ENCODE assay signal across 8 cellular contexts in genomic region chr20:49245921-49246740, GRCh38. TPM values are rescaled to one million over a fixed set of nuclear protein-coding genes. Genes with fewer than 3 reads are reported as not detected.
DNase-seq lines count a peak whose midpoint lies in the region; ATAC-seq and TF ChIP-seq lines count a peak whose summit lies in the region.

No MANE protein-coding gene starts in this region.

- in situ Hi-C loops in KBM-7 (cut with MboI; ENCODE audit: low pct_unique_long_range_greater_than_20kb, low sequenced_read_pairs): no loop called here

- H3K36me3 Mint-ChIP-seq in activated CD8-positive, alpha-beta memory T cell treated with anti-CD3 and anti-CD28 coated beads, Interleukin-2, amount 10 ng/mL, durations not matched to agents 7 days and 5 days: peaks cover 40% of the 10 kb centered on the region
- H3K36me3 Mint-ChIP-seq in endodermal cell (ENCODE audit: low read depth): peaks cover 59% of the 10 kb centered on the region

- no peaks in the 10 kb centered on the region for H3K4me1 ChIP-seq in endodermal cell (ENCODE audit: control insufficient read depth, insufficient read depth, low read length)

- H3K4me3 Mint-ChIP-seq in activated CD8-positive, alpha-beta memory T cell treated with anti-CD3 and anti-CD28 coated beads, Interleukin-2, amount 10 ng/mL, durations not matched to agents 7 days and 5 days: no peak overlapping the region
- no peak overlapping the region for H3K4me3 Mint-ChIP-seq in endodermal cell

- peak overlapping the region; percentile 19 for H3K27ac ChIP-seq in endodermal cell (ENCODE audit: low read depth, low read length)

- H3K27ac Mint-ChIP-seq in activated CD8-positive, alpha-beta memory T cell treated with anti-CD3 and anti-CD28 coated beads, Interleukin-2, amount 10 ng/mL, durations not matched to agents 7 days and 5 days: peak overlapping the region; percentile 40
- peak overlapping the region; percentile 82 for H3K27ac Mint-ChIP-seq in endodermal cell

- CTCF ChIA-PET in activated CD8-positive, alpha-beta memory T cell treated with anti-CD3 and anti-CD28 coated beads, Interleukin-2, amount 10 ng/mL, durations not matched to agents 7 days and 5 days (lab: Charles Lee): interaction anchor here (0.6 to 2.6 kb wide), 16 partner anchors 8 to 113 kb away, joined by 3 to 13 read pairs (median 4); no protein-coding TSS in a partner anchor

- peak; percentile 84 for TF ChIP-seq CTCF in endodermal cell (conservative IDR thresholded peaks at IDR 0.05)

- WGBS in endodermal cell (ENCODE audit: insufficient coverage in 1 of 2, insufficient read length in 1 of 2), 2 experiments: 80 to 81% methylated on average over 3 of the region's 3 CpGs

- ATAC-seq in activated CD8-positive, alpha-beta memory T cell treated with anti-CD3 and anti-CD28 coated beads, Interleukin-2, amount 10 ng/mL, durations not matched to agents 7 days and 5 days: peak; percentile 63
- ATAC-seq in SK-N-SH treated with all-trans-retinoic acid at 6 μM for 48 hours (peak; percentile 90), GM21528 (IDR thresholded peaks at IDR 0.05; ENCODE audit: low FRiP score, unreplicated experiment) (no peak)

- no peak overlapping the region for H3K4me3 ChIP-seq in endodermal cell (ENCODE audit: low read length)

- no peaks in the 10 kb centered on the region for H3K27me3 Mint-ChIP-seq in activated CD8-positive, alpha-beta memory T cell treated with anti-CD3 and anti-CD28 coated beads, Interleukin-2, amount 10 ng/mL, durations not matched to agents 7 days and 5 days
- H3K27me3 Mint-ChIP-seq in endodermal cell (ENCODE audit: insufficient read depth): no peaks in the 10 kb centered on the region

- H3K9me3 Mint-ChIP-seq in activated CD8-positive, alpha-beta memory T cell treated with anti-CD3 and anti-CD28 coated beads, Interleukin-2, amount 10 ng/mL, durations not matched to agents 7 days and 5 days (ENCODE audit: low read depth): no peaks in the 10 kb centered on the region
- H3K9me3 Mint-ChIP-seq in endodermal cell: no peaks in the 10 kb centered on the region

- no peak overlapping the region for H3K9ac ChIP-seq in endodermal cell (ENCODE audit: extremely low read depth, low read length, poor library complexity, severe bottlenecking)

- no peaks in the 10 kb centered on the region for H3K27me3 ChIP-seq in endodermal cell (ENCODE audit: control insufficient read depth, insufficient read depth, low read length, poor library complexity, severe bottlenecking)

- DNase-seq in activated CD8-positive, alpha-beta memory T cell treated with anti-CD3 and anti-CD28 coated beads, Interleukin-2, amount 10 ng/mL, durations not matched to agents 7 days and 5 days: no peak
- no peak for DNase-seq in activated CD8-positive, alpha-beta memory T cell treated with anti-CD3 and anti-CD28 coated beads, Interleukin-2, amount 50 U/mL, for 48 hours
- DNase-seq in KBM-7 (peak; percentile 65), endodermal cell (peak; percentile 72), midbrain (lab: John Stamatoyannopoulos, UW) (peak; percentile 67), DMS79 (lab: John Stamatoyannopoulos, UW) (no peak)

- H3K9me3 ChIP-seq in endodermal cell (ENCODE audit: control insufficient read depth, low read length): no peaks in the 10 kb centered on the region

- H3K4me1 Mint-ChIP-seq in activated CD8-positive, alpha-beta memory T cell treated with anti-CD3 and anti-CD28 coated beads, Interleukin-2, amount 10 ng/mL, durations not matched to agents 7 days and 5 days: peaks cover 2% of the 10 kb centered on the region
- H3K4me1 Mint-ChIP-seq in endodermal cell: no peaks in the 10 kb centered on the region

- H3K36me3 ChIP-seq in endodermal cell (ENCODE audit: control insufficient read depth, insufficient read depth, low read length): peaks cover 96% of the 10 kb centered on the region

TF ChIP-seq in SK-N-SH treated with all-trans-retinoic acid at 6 μM for 48 hours, 23 proteins besides CTCF, POLR2A, EP300 and RAD21:
- TF ChIP-seq ESRRG (CRISPR knock-in tag; IDR thresholded peaks at IDR 0.05) (no peak), ZFP30 (CRISPR knock-in tag; IDR thresholded peaks at IDR 0.05) (no peak), ZNF8 (CRISPR knock-in tag; IDR thresholded peaks at IDR 0.05) (no peak), ZNF70 (CRISPR knock-in tag; IDR thresholded peaks at IDR 0.05) (no peak), ZFP3 (CRISPR knock-in tag; IDR thresholded peaks at IDR 0.05) (no peak), GLIS3 (CRISPR knock-in tag; IDR thresholded peaks at IDR 0.05) (no peak)
- TF ChIP-seq, protein P1, sequence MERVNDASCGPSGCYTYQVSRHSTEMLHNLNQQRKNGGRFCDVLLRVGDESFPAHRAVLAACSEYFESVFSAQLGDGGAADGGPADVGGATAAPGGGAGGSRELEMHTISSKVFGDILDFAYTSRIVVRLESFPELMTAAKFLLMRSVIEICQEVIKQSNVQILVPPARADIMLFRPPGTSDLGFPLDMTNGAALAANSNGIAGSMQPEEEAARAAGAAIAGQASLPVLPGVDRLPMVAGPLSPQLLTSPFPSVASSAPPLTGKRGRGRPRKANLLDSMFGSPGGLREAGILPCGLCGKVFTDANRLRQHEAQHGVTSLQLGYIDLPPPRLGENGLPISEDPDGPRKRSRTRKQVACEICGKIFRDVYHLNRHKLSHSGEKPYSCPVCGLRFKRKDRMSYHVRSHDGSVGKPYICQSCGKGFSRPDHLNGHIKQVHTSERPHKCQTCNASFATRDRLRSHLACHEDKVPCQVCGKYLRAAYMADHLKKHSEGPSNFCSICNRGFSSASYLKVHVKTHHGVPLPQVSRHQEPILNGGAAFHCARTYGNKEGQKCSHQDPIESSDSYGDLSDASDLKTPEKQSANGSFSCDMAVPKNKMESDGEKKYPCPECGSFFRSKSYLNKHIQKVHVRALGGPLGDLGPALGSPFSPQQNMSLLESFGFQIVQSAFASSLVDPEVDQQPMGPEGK (CRISPR knock-in tag; IDR thresholded peaks at IDR 0.05; ENCODE audit: borderline replicate concordance): no peak
TF ChIP-seq in SK-N-SH treated with all-trans-retinoic acid at 6 μM for 48 hours: peak in this region for 0.

RNA-seq across cellular contexts. Expression of gene DDX27, which starts 26.9 kb away (rescaled TPM):
- total RNA-seq in activated CD8-positive, alpha-beta memory T cell treated with anti-CD3 and anti-CD28 coated beads, Interleukin-2, amount 10 ng/mL, durations not matched to agents 7 days and 5 days: 10 to 100 TPM; 40.5 to 52.7 TPM
- 10 to 100 TPM; 40.4 to 45.2 TPM for total RNA-seq in endodermal cell
- 36.8 TPM for polyA plus RNA-seq in endodermal cell (2013, experiment 1 of 2)
- polyA plus RNA-seq in endodermal cell (2013, experiment 2 of 2): 31.5 TPM

RNA-seq across cellular contexts. Expression of gene ZNFX1, which starts 31.7 kb away (rescaled TPM):
- 10 to 100 TPM; 69.2 to 88.6 TPM for total RNA-seq in activated CD8-positive, alpha-beta memory T cell treated with anti-CD3 and anti-CD28 coated beads, Interleukin-2, amount 10 ng/mL, durations not matched to agents 7 days and 5 days
- 1 to 10 TPM; 8.1 to 8.9 TPM for total RNA-seq in endodermal cell
- 6.7 TPM for polyA plus RNA-seq in endodermal cell (2013, experiment 1 of 2)
- 6.1 TPM for polyA plus RNA-seq in endodermal cell (2013, experiment 2 of 2)

RNA-seq across cellular contexts. Expression of gene STAU1, which starts 58.0 kb away (rescaled TPM):
- total RNA-seq in activated CD8-positive, alpha-beta memory T cell treated with anti-CD3 and anti-CD28 coated beads, Interleukin-2, amount 10 ng/mL, durations not matched to agents 7 days and 5 days: 10 to 100 TPM; 56.2 to 66.8 TPM
- total RNA-seq in endodermal cell: 10 to 100 TPM; 90.2 to 95.5 TPM
- polyA plus RNA-seq in endodermal cell (2013, experiment 1 of 2): 85.0 TPM
- 80.5 TPM for polyA plus RNA-seq in endodermal cell (2013, experiment 2 of 2)

Comparison
In these comparisons a context has a peak if more than half of its experiments do, and no peak if none do; other contexts are left out.
1. DNase-seq: peak in KBM-7 (single experiment), endodermal cell (single experiment) and midbrain (single experiment); none in activated CD8-positive, alpha-beta memory T cell treated with anti-CD3 and anti-CD28 coated beads, Interleukin-2, amount 10 ng/mL, durations not matched to agents 7 days and 5 days (single experiment), activated CD8-positive, alpha-beta memory T cell treated with anti-CD3 and anti-CD28 coated beads, Interleukin-2, amount 50 U/mL, for 48 hours (single experiment) and DMS79 (single experiment).
2. RNA of gene ZNFX1, which starts 31.7 kb away (total RNA-seq): 69.2 to 88.6 TPM in activated CD8-positive, alpha-beta memory T cell treated with anti-CD3 and anti-CD28 coated beads, Interleukin-2, amount 10 ng/mL, durations not matched to agents 7 days and 5 days; 8.1 to 8.9 TPM in endodermal cell; every median in the first group is over 4 times any median in the second.